ENCODE assay signal across 8 cellular contexts in the genomic region with DNA sequence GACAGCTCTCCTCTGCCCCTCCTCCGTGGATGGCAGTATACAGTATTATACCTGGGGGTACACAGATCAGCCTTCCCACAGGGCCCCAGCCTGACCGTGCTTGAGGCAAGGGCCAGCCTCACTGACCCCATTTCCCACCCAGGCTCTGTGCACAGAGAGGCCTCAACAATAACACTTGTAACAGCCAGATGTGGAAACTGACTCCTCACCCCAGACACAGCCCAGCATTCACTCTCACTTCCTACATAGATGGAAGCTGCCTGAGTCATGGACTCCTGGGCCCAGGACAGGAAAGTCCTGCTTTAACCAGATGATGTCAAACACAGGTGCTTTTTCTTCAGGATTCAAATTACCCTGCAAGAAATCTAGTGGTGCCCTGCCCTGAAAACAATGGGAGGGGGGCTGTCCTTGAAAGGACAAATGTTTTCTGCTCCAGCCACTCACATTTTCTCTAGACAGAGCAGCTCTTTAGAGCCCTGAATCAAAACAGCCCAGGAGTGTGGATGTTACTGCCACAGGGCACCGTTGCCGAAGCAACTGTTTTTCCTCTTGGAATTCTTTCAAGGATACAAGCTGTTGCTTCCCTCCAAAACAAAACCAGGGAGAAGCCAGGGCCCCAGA. TPM values are rescaled to one million over a fixed set of nuclear protein-coding genes. Genes with fewer than 3 reads are reported as not detected.
A peak's percentile ranks its signal among the peaks of the same experiment; 100 is the strongest.
DNase-seq lines count a peak whose midpoint lies in the region; ATAC-seq and TF ChIP-seq lines count a peak whose summit lies in the region.

No MANE protein-coding gene starts in this region.

- CTCF ChIA-PET in A673 (lab: Charles Lee): no interaction called here

- no peak for ATAC-seq in HG03175 (IDR thresholded peaks at IDR 0.05; ENCODE audit: unreplicated experiment)
- no peak for ATAC-seq in HG03097 (IDR thresholded peaks at IDR 0.05; ENCODE audit: low FRiP score, unreplicated experiment)

- intact Hi-C loops in esophagus muscularis mucosa (cut with DNase I) (no loop called here), posterior vena cava (cut with DNase I) (no loop called here), A673 (cut with micrococcal nuclease; ENCODE audit: unreplicated experiment) (no loop called here)

- peaks cover 0 to under 1% (median 0%) of the 10 kb centered on the region in 3 donors for H3K36me3 ChIP-seq in Peyer's patch
- H3K36me3 ChIP-seq in esophagus muscularis mucosa: peaks cover 0 to 3% (median under 1%) of the 10 kb centered on the region in 4 donors
- H3K36me3 ChIP-seq in A673 (ENCODE audit: insufficient read depth, low read length, poor library complexity, severe bottlenecking): no peaks in the 10 kb centered on the region

- TF ChIP-seq CTCF in GM12865 (IDR thresholded peaks at IDR 0.05; ENCODE audit: insufficient read depth, low read depth, low read length, missing control alignments) (no peak), Peyer's patch (IDR thresholded peaks at IDR 0.05) (no peak), esophagus muscularis mucosa (IDR thresholded peaks at IDR 0.05) (no peak), A673 (conservative IDR thresholded peaks at IDR 0.05; ENCODE audit: low read depth, low read length) (no peak)

- H3K27me3 ChIP-seq in Peyer's patch: no peaks in the 10 kb centered on the region
- H3K27me3 ChIP-seq in esophagus muscularis mucosa: no peaks in the 10 kb centered on the region
- H3K27me3 ChIP-seq in A673 (replicated peaks; ENCODE audit: insufficient read depth, low read depth, low read length, poor library complexity): no peaks in the 10 kb centered on the region

- no TSS peak for BruUV-seq in A673 (replicated peaks; lab: Mats Ljungman, UMichigan)

- H3K4me1 ChIP-seq in Peyer's patch: peaks cover 5 to 71% (median 19%) of the 10 kb centered on the region in 4 donors
- peaks cover 63 to 78% (median 76%) of the 10 kb centered on the region in 4 donors for H3K4me1 ChIP-seq in esophagus muscularis mucosa
- H3K4me1 ChIP-seq in A673 (ENCODE audit: insufficient read depth, low read length, poor library complexity, severe bottlenecking): no peaks in the 10 kb centered on the region

- 33% methylated on average over 4 of the region's 4 CpGs for WGBS in esophagus muscularis mucosa

- no peak for TF ChIP-seq EP300 in esophagus muscularis mucosa (IDR thresholded peaks at IDR 0.05)

- TF ChIP-seq POLR2A in Peyer's patch (IDR thresholded peaks at IDR 0.05) (no peak), esophagus muscularis mucosa (IDR thresholded peaks at IDR 0.05; ENCODE audit: low read depth) (no peak)

- H3K27ac ChIP-seq in Peyer's patch (peak overlapping the region in 3 of 4 donors; percentile 25 to 55 (median 29)), esophagus muscularis mucosa (replicated peaks in 1 of 4) (peak overlapping the region; percentile 66 to 79 (median 76)), A673 (ENCODE audit: low read depth, low read length, poor library complexity, severe bottlenecking) (no peak overlapping the region)

- H3K9me3 ChIP-seq in Peyer's patch: no peaks in the 10 kb centered on the region
- H3K9me3 ChIP-seq in esophagus muscularis mucosa: no peaks in the 10 kb centered on the region
- no peaks in the 10 kb centered on the region for H3K9me3 ChIP-seq in A673 (ENCODE audit: low read depth, low read length, poor library complexity, severe bottlenecking)

- POLR2A ChIA-PET in A673 (lab: Charles Lee; ENCODE audit: low non-redundant PET): interaction anchor here (0.6 kb wide), 1 partner anchor 137 kb away, joined by 4 read pairs; no protein-coding TSS in a partner anchor

- H3K4me3 ChIP-seq in GM12865 (ENCODE audit: low read depth, low read length) (no peak overlapping the region), Peyer's patch (no peak overlapping the region), esophagus muscularis mucosa (peak overlapping the region in 1 of 4 donors; percentile 13), A673 (ENCODE audit: low read depth, low read length, poor library complexity, severe bottlenecking) (no peak overlapping the region)

- DNase-seq in GM12865 (ENCODE audit: low read depth): peak; percentile 49
- DNase-seq in Peyer's patch: peak in 1 of 3 donors; percentile 48
- DNase-seq in esophagus muscularis mucosa (ENCODE audit: extremely low spot score): no peak
- peak; percentile 63 for DNase-seq in posterior vena cava (ENCODE audit: low spot score)
- DNase-seq in A673 (ENCODE audit: low spot score): no peak
- no peak for DNase-seq in hepatic stellate cell (ENCODE audit: low spot score)

RNA-seq across cellular contexts. Expression of a gene that starts 16.4 kb away (rescaled TPM):
- 10 to 100 TPM; 41.7 to 90.0 (median 59.2) TPM for total RNA-seq in Peyer's patch
- 10 to 100 TPM; 27.5 to 54.8 (median 36.7) TPM for total RNA-seq in esophagus muscularis mucosa
- total RNA-seq in posterior vena cava: 10 to 100 TPM; 21.5 to 26.0 TPM
- total RNA-seq in A673 (2021): 28.2 and 31.3 TPM in 2 replicates

RNA-seq across cellular contexts. Expression of a gene that starts 19.3 kb away (rescaled TPM):
- total RNA-seq in Peyer's patch (100 to 1,000 TPM; 111 to 304 (median 229) TPM), esophagus muscularis mucosa (10 to 100 TPM; 16.6 to 22.1 (median 21.2) TPM), posterior vena cava (10 to 100 TPM; 26.0 to 33.1 TPM), A673 (2021) (15.7 and 17.8 TPM in 2 replicates)

Comparison
In these comparisons a context has a peak if more than half of its experiments do, and no peak if none do; other contexts are left out.
1. DNase-seq: peak in GM12865 (single experiment) and posterior vena cava (single experiment); none in esophagus muscularis mucosa (single experiment), A673 (single experiment) and hepatic stellate cell (single experiment).